Comparison of ENCODE assay signal across 6 cellular contexts in genomic region chr16:21793310-21793709, GRCh38.
A peak's percentile ranks its signal among the peaks of the same experiment; 100 is the strongest.
DNase-seq lines count a peak whose midpoint lies in the region; ATAC-seq and TF ChIP-seq lines count a peak whose summit lies in the region.
"Not testable (repeated sequence)": the region's sequence is repeated elsewhere in the genome, so short reads cannot be mapped to it uniquely, and the experiment has no call there.

No MANE protein-coding gene starts in this region.

- H3K27me3 ChIP-seq in gastroesophageal sphincter, heart right ventricle, right lobe of liver, upper lobe of left lung: not testable (repeated sequence)

- H3K4me1 ChIP-seq in gastroesophageal sphincter, heart right ventricle, right lobe of liver, upper lobe of left lung: not testable (repeated sequence)

- not testable (repeated sequence) for TF ChIP-seq EP300 in gastroesophageal sphincter (IDR thresholded peaks at IDR 0.05); upper lobe of left lung (IDR thresholded peaks at IDR 0.05)

- ATAC-seq in gastroesophageal sphincter (peak; percentile 50), heart right ventricle (peak in 6 of 8 donors; percentile 30 to 61 (median 42)), left colon (peak; percentile 33), right lobe of liver (peak; percentile 28 to 66 (median 42)), upper lobe of left lung (ENCODE audit: low FRiP score in 2 of 2) (peak; percentile 56 to 67)

- no CpG with 5 or more reads among the region's 3 CpGs for WGBS in gastroesophageal sphincter (ENCODE audit: low coverage in 1 of 2), 2 donors
- WGBS in heart right ventricle, 2 donors, result 53 to 57% methylated on average over 2 of the region's 3 CpGs
- no CpG with 5 or more reads among the region's 3 CpGs for WGBS in right lobe of liver (ENCODE audit: insufficient coverage, low coverage, low lambda C conversion rate, missing lambda C conversion rate)
- no CpG with 5 or more reads among the region's 3 CpGs for WGBS in upper lobe of left lung, 2 donors

- not testable (repeated sequence) for DNase-seq in heart right ventricle, right lobe of liver
- peak in 1 of 2 donors; percentile 37 for DNase-seq in left colon
- DNase-seq in mucosa of gallbladder (ENCODE audit: low spot score), result peak; percentile 16
- peak in 1 of 2 donors; percentile 22 for DNase-seq in upper lobe of left lung

- H3K36me3 ChIP-seq in gastroesophageal sphincter (peaks cover 0 to 13% of the 10 kb centered on the region in 2 donors), heart right ventricle (peaks cover 0 to 16% (median 0%) of the 10 kb centered on the region in 9 donors)
- H3K36me3 ChIP-seq in right lobe of liver, upper lobe of left lung: not testable (repeated sequence)

- not testable (repeated sequence) for TF ChIP-seq POLR2A in gastroesophageal sphincter (IDR thresholded peaks at IDR 0.05); right lobe of liver (IDR thresholded peaks at IDR 0.05); upper lobe of left lung (IDR thresholded peaks at IDR 0.05)

- TF ChIP-seq CTCF in gastroesophageal sphincter (IDR thresholded peaks at IDR 0.05); heart right ventricle (IDR thresholded peaks at IDR 0.05); right lobe of liver (IDR thresholded peaks at IDR 0.05); upper lobe of left lung (IDR thresholded peaks at IDR 0.05): not testable (repeated sequence)

- not testable (repeated sequence) for H3K9me3 ChIP-seq in gastroesophageal sphincter, heart right ventricle, right lobe of liver, upper lobe of left lung

- intact Hi-C loops in heart right ventricle (cut with DNase I); left colon (cut with DNase I, micrococcal nuclease); right lobe of liver (cut with DNase I): not testable (repeated sequence)

- not testable (repeated sequence) for H3K4me3 ChIP-seq in gastroesophageal sphincter, heart right ventricle, right lobe of liver, upper lobe of left lung

- H3K27ac ChIP-seq in gastroesophageal sphincter, heart right ventricle, right lobe of liver, upper lobe of left lung: not testable (repeated sequence)
